ENCODE assay signal across 6 cellular contexts in the genomic region with DNA sequence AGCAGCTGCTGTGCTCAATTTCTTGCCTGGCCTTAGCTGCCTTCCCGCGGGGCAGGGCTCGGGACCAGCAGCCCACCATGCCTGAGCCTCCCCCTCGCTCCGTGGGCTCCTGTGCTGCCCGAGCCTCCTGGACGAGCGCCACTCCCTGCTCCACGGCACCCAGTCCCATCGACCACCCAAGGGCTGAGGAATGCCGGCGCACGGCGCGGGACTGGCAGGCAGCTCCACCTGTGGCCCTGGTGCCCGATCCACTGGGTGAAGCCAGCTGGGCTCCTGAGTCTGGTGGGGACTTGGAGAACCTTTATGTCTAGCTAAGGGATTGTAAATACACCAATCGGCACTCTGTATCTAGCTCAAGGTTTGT. TPM values are rescaled to one million over a fixed set of nuclear protein-coding genes. Genes with fewer than 3 reads are reported as not detected.
"Had no signal": no experiment of that assay in that cellular context is flagged by ENCODE, and none has a peak within 500 bp of the region (broad histone marks: within the 10 kb centered on the region; RNA-seq: fewer than 3 reads in every experiment).

No MANE protein-coding gene starts in this region.

RNA-seq across cellular contexts. Expression of a gene that starts 15.2 kb away (rescaled TPM):
- total RNA-seq: K562 had no signal

RNA-seq across cellular contexts. Expression of a gene that starts 23.0 kb away (rescaled TPM):
- total RNA-seq: M059J, PC-3, Peyer's patch, SJCRH30, SK-MEL-5 had no signal

RNA-seq across cellular contexts. Expression of a gene that starts 46.8 kb away (rescaled TPM):
- total RNA-seq: K562, PC-3, Peyer's patch, SJCRH30 had no signal
